In genomic region chr21:42384999-42385398, GRCh38 we compare ENCODE assay signal across 1 cellular context.
TF ChIP-seq lines count a peak whose summit lies in the region.

No MANE protein-coding gene starts in this region.

TF ChIP-seq in HepG2, 621 proteins besides CTCF, POLR2A, EP300 and RAD21:
- TF ChIP-seq CHCHD3 (CRISPR knock-in tag; IDR thresholded peaks at IDR 0.05), result 0 out of 2 replicates have a peak, but pooled peaks have one; percentile 30
- no peak for TF ChIP-seq CREBL2 (CRISPR knock-in tag; IDR thresholded peaks at IDR 0.05; ENCODE audit: borderline replicate concordance)
TF ChIP-seq in HepG2: peak in this region for 1.
